In the genomic region with DNA sequence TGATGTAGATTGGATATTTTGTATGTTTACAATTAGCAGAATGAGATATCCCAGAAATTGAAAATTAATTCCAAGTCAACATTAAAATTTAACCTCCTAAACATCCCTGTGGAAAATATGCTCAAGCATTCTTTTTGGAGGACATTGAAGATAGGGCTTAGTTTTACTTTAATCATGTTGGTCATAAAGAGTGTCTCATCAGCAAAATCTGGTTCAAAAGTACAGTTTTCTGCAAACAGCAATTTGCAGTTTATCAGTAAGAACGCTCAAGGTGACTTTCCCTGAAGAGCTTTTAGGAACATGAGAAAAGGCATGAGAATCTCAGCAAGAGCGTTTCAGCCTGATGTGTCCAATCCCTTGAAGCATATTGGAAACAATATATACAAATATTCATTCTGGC, we compare ENCODE assay signal across 21 cellular contexts.
A peak's percentile ranks its signal among the peaks of the same experiment; 100 is the strongest.
DNase-seq lines count a peak whose midpoint lies in the region; ATAC-seq, FAIRE-seq and TF ChIP-seq lines count a peak whose summit lies in the region.
"Had no signal": no experiment of that assay in that cellular context is flagged by ENCODE, and none has a peak within 500 bp of the region (broad histone marks: within the 10 kb centered on the region; RNA-seq: fewer than 3 reads in every experiment).

No MANE protein-coding gene starts in this region.

- intact Hi-C loops in IMR-90 (cut with micrococcal nuclease) (no loop called here), right cardiac atrium (cut with DNase I) (no loop called here)

- no peak overlapping the region for H3K4me2 ChIP-seq in A549
- H3K4me2 ChIP-seq in IMR-90 (ENCODE audit: low read depth, low read length), result no peak overlapping the region
- H3K4me2 ChIP-seq: BLaER1 had no signal

- H3K36me3 ChIP-seq in IMR-90 (ENCODE audit: control insufficient read depth, insufficient read depth, low read length), result no peaks in the 10 kb centered on the region
- H3K36me3 ChIP-seq: BLaER1 had no signal

- no peak overlapping the region for H3K4ac ChIP-seq in IMR-90 (ENCODE audit: low read depth, low read length)

- H2BK120ac ChIP-seq in IMR-90 (ENCODE audit: low read depth, low read length), result no peak overlapping the region

- no peak overlapping the region for H3K4me3 ChIP-seq in A549
- no peak overlapping the region for H3K4me3 ChIP-seq in IMR-90 (ENCODE audit: insufficient read depth, low read depth, low read length)
- H3K4me3 ChIP-seq in right cardiac atrium (ENCODE audit: low read length), result no peak overlapping the region
- H3K4me3 ChIP-seq: BLaER1, GM23248 had no signal

- no peaks in the 10 kb centered on the region for H3K27me3 ChIP-seq in IMR-90 (ENCODE audit: control insufficient read depth, insufficient read depth, low read length)
- H3K27me3 ChIP-seq in right cardiac atrium (ENCODE audit: control insufficient read depth, insufficient read depth), result no peaks in the 10 kb centered on the region
- H3K27me3 ChIP-seq: BLaER1 had no signal

- no peak overlapping the region for H4K91ac ChIP-seq in IMR-90 (ENCODE audit: insufficient read depth, low read depth, low read length)

- CTCF ChIA-PET in A549 (lab: Yijun Ruan, JAX), result no interaction called here
- CTCF ChIA-PET in IMR-90 (lab: Yijun Ruan, JAX), result no interaction called here

- H3K27ac ChIP-seq in A549 (no peak overlapping the region), IMR-90 (ENCODE audit: insufficient read depth, low read length) (no peak overlapping the region), right cardiac atrium (ENCODE audit: low read length) (no peak overlapping the region)
- H3K27ac ChIP-seq: BLaER1, C4-2B, GM23248 had no signal

- no peak for ATAC-seq in A549
- ATAC-seq in IMR-90 (ENCODE audit: low read depth), result no peak
- ATAC-seq in right cardiac atrium, result no peak
- no peak for ATAC-seq in GM21381 (IDR thresholded peaks at IDR 0.05; ENCODE audit: unreplicated experiment)
- no peak for ATAC-seq in HG03439 (IDR thresholded peaks at IDR 0.05; ENCODE audit: unreplicated experiment)
- ATAC-seq: CD8-positive, alpha-beta T cell had no signal

- no peak overlapping the region for H2BK15ac ChIP-seq in IMR-90 (ENCODE audit: low read depth, low read length)

- no peak for FAIRE-seq in A549 (lab: Jason Lieb, UNC)
- FAIRE-seq: G401.6, GM12892, H1 had no signal

- H4K20me1 ChIP-seq in IMR-90 (ENCODE audit: insufficient read depth, low read length), result no peaks in the 10 kb centered on the region
- H4K20me1 ChIP-seq: BLaER1 had no signal

- H3K9me1 ChIP-seq in IMR-90 (ENCODE audit: insufficient read depth, low read length), result no peaks in the 10 kb centered on the region

- H3K14ac ChIP-seq in IMR-90 (replicated peaks; ENCODE audit: low read depth, low read length), result no peak overlapping the region

- TF ChIP-seq RAD21 in A549 (conservative IDR thresholded peaks at IDR 0.05 in 1 of 2, IDR thresholded peaks at IDR 0.05 in 1 of 2) (no peak), IMR-90 (IDR thresholded peaks at IDR 0.05; ENCODE audit: low read length) (no peak)

- dilution Hi-C loops in IMR-90 (cut with HindIII; ENCODE audit: low sequenced_read_pairs, unreplicated experiment), result no loop called here

- no TSS peak for BruUV-seq in IMR-90 (replicated peaks; lab: Mats Ljungman, UMichigan)

- no peaks in the 10 kb centered on the region for H3K9me3 ChIP-seq in A549
- no peaks in the 10 kb centered on the region for H3K9me3 ChIP-seq in IMR-90 (ENCODE audit: control insufficient read depth, insufficient read depth, low read length)
- H3K9me3 ChIP-seq in right cardiac atrium (ENCODE audit: control insufficient read depth, low read length), result no peaks in the 10 kb centered on the region
- H3K9me3 ChIP-seq: BLaER1, Caco-2 had no signal

- H3K4me1 Mint-ChIP-seq in osteocyte (ENCODE audit: unreplicated experiment), result peaks cover 25% of the 10 kb centered on the region
- H3K4me1 Mint-ChIP-seq: B cell; CD4-positive, CD25-positive, alpha-beta regulatory T cell had no signal

- POLR2A ChIA-PET in A549 (lab: Yijun Ruan, JAX), result no interaction called here
- POLR2A ChIA-PET in IMR-90 (lab: Charles Lee; ENCODE audit: unreplicated experiment), result no interaction called here

- peak overlapping the region; percentile 23 for H3K27ac Mint-ChIP-seq in osteocyte (ENCODE audit: unreplicated experiment)
- H3K27ac Mint-ChIP-seq: B cell; CD4-positive, CD25-positive, alpha-beta regulatory T cell; CD8-positive, alpha-beta T cell had no signal

- no peaks in the 10 kb centered on the region for H3K27me3 Mint-ChIP-seq in osteocyte (ENCODE audit: unreplicated experiment)
- H3K27me3 Mint-ChIP-seq: B cell; CD4-positive, CD25-positive, alpha-beta regulatory T cell had no signal

- TF ChIP-seq CTCF in A549 (IDR thresholded peaks at IDR 0.05) (no peak), IMR-90 (conservative IDR thresholded peaks at IDR 0.05; ENCODE audit: low read depth, low read length) (no peak), osteocyte (IDR thresholded peaks at IDR 0.05) (no peak)

- peaks cover 5% of the 10 kb centered on the region for H3K9me3 Mint-ChIP-seq in osteocyte (ENCODE audit: unreplicated experiment)

- no peak overlapping the region for H4K5ac ChIP-seq in IMR-90 (ENCODE audit: low read depth, low read length)

- no peak for TF ChIP-seq EP300 in A549 (IDR thresholded peaks at IDR 0.05)

- H3K4me3 Mint-ChIP-seq in osteocyte (ENCODE audit: unreplicated experiment), result no peak overlapping the region
- H3K4me3 Mint-ChIP-seq: B cell; CD4-positive, CD25-positive, alpha-beta regulatory T cell; CD8-positive, alpha-beta T cell had no signal

- H3K4me1 ChIP-seq in A549 (no peaks in the 10 kb centered on the region), IMR-90 (ENCODE audit: control insufficient read depth, insufficient read depth, low read length) (no peaks in the 10 kb centered on the region), right cardiac atrium (ENCODE audit: control insufficient read depth, insufficient read depth, low read length) (no peaks in the 10 kb centered on the region)
- H3K4me1 ChIP-seq: BLaER1, Caco-2 had no signal

- no peak overlapping the region for H2AK9ac ChIP-seq in IMR-90 (replicated peaks; ENCODE audit: low read depth, low read length, poor library complexity)

- 89% methylated on average over 2 of the region's 2 CpGs for WGBS in A549 (ENCODE audit: missing lambda C conversion rate)
- WGBS in IMR-90 (ENCODE audit: extremely low coverage in 2 of 2, insufficient read length in 1 of 2), 2 experiments, result no CpG with 5 or more reads among the region's 2 CpGs
- WGBS in right cardiac atrium, result 72% methylated on average over 2 of the region's 2 CpGs

- H3K79me1 ChIP-seq in IMR-90 (ENCODE audit: low read depth in 1 of 2, low read length in 2 of 2), result no peaks in the 10 kb centered on the region

- no peak overlapping the region for H4K8ac ChIP-seq in IMR-90 (ENCODE audit: low read depth in 2 of 2, low read length in 2 of 2)

- no peak for TF ChIP-seq POLR2A in A549 (IDR thresholded peaks at IDR 0.05; ENCODE audit: low read length)
- TF ChIP-seq POLR2A in IMR-90 (IDR thresholded peaks at IDR 0.05; ENCODE audit: low read depth, low read length), result no peak

- in situ Hi-C loops in IMR-90 (cut with MboI; ENCODE audit: low sequenced_read_pairs), result no loop called here

- no peak overlapping the region for H3K23ac ChIP-seq in IMR-90 (ENCODE audit: low read depth, low read length)

- no peak overlapping the region for H2BK20ac ChIP-seq in IMR-90 (ENCODE audit: low read depth, low read length)

- no peak overlapping the region for H2AFZ ChIP-seq in IMR-90 (replicated peaks; ENCODE audit: low read length, poor library complexity)
- H2AFZ ChIP-seq: GM23248 had no signal

- DNase-seq in A549 (ENCODE audit: low read depth in 1 of 2, low spot score in 1 of 2), result no peak
- DNase-seq in IMR-90, result no peak
- DNase-seq in osteocyte (ENCODE audit: extremely low spot score, unreplicated experiment), result no peak
- DNase-seq in right cardiac atrium, result no peak
- DNase-seq: 8988T; Caco-2; CD4-positive, CD25-positive, alpha-beta regulatory T cell; CD8-positive, alpha-beta T cell; DMS153; DND-41; GM23248; H7; HCEC 1CT had no signal

- H2BK5ac ChIP-seq in IMR-90 (ENCODE audit: low read depth, low read length, poor library complexity, severe bottlenecking), result no peak overlapping the region

- H2AK5ac ChIP-seq in IMR-90 (ENCODE audit: low read depth, low read length), result no peak overlapping the region

- no peak overlapping the region for H3K9ac ChIP-seq in IMR-90 (ENCODE audit: low read depth, low read length)
- H3K9ac ChIP-seq: BLaER1, GM23248 had no signal

- no peak overlapping the region for H3K56ac ChIP-seq in IMR-90 (ENCODE audit: extremely low read depth, insufficient read depth, low read length)

- no peaks in the 10 kb centered on the region for H3K36me3 Mint-ChIP-seq in osteocyte (ENCODE audit: unreplicated experiment)
- H3K36me3 Mint-ChIP-seq: CD4-positive, CD25-positive, alpha-beta regulatory T cell; CD8-positive, alpha-beta T cell had no signal

- no peak overlapping the region for H3K18ac ChIP-seq in IMR-90 (ENCODE audit: low read depth, low read length)

TF ChIP-seq in A549, 52 proteins besides CTCF, POLR2A, EP300 and RAD21 (continues in another document):
- no peak for TF ChIP-seq HMGXB4 (CRISPR knock-in tag; IDR thresholded peaks at IDR 0.05; ENCODE audit: borderline replicate concordance)

TF ChIP-seq in IMR-90, 13 proteins besides CTCF, POLR2A, EP300 and RAD21:
- TF ChIP-seq SMC3 (IDR thresholded peaks at IDR 0.05; ENCODE audit: low read depth, low read length) (no peak), MAZ (IDR thresholded peaks at IDR 0.05; ENCODE audit: borderline replicate concordance, low read depth, low read length) (no peak), MAFK (IDR thresholded peaks at IDR 0.05; ENCODE audit: low read depth, low read length) (peak; percentile 63), CEBPB (IDR thresholded peaks at IDR 0.05; ENCODE audit: low read depth, low read length) (no peak)
